Comparison of ENCODE assay signal across 15 cellular contexts in the genomic region with DNA sequence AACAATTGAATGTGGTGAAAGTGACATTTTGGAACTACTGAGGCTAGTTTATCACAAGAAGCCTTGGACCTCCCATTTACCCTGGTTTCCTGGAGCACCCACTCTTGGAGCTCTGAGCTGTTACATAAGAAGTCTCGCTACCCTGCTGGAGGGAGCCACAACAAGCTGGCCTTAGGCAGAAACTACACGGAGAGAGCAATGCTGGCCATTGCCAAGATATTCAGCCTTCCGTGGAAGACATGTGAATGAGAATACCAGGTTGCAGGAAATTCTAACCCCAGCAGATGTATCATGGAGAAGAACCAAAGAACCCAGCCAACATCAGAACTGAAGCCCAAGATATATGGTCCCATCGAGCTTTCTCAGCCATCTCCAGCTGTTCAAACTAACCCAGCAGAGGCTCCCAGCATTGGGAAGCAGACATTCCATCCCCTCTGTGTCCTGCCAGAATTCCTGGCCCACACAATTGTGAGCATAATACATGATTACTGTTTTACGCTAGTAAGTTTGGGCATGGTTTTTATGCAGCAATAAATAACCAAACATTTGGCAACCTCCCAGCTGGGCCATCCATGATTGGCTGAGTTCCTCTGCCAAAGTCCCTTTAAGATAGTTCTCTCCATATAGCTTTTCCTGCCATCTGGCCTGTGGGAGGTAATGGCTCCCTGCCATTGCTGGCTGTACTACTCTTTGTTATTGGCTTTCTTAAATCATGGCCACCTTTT.
DNase-seq lines count a peak whose midpoint lies in the region; ATAC-seq and TF ChIP-seq lines count a peak whose summit lies in the region.
"Had no signal": no experiment of that assay in that cellular context is flagged by ENCODE, and none has a peak within 500 bp of the region (broad histone marks: within the 10 kb centered on the region; RNA-seq: fewer than 3 reads in every experiment).

No MANE protein-coding gene starts in this region.

- TF ChIP-seq CTCF in foreskin fibroblast (IDR thresholded peaks at IDR 0.05; ENCODE audit: low read depth, low read length) = no peak

- DNase-seq in DMS 273 (lab: John Stamatoyannopoulos, UW; ENCODE audit: unreplicated experiment) (peak; percentile 92), NCI-H2171 treated with DMSO at 0.1 percent for 48 hours (lab: John Stamatoyannopoulos, UW) (peak; percentile 62), foreskin fibroblast (peak; percentile 23 to 44), posterior cingulate gyrus (peak; percentile 20 to 92 (median 54))
- DNase-seq: activated B cell treated with CpG ODN at 0.5 μM for 24 hours; HFFc6; KG1; NCI-H2029; stimulated activated CD4-positive, alpha-beta T cell treated with anti-CD3 and anti-CD28 coated beads, Interleukin-2, amount 100 ng/mL, for 48 hours; stimulated activated naive B cell treated with anti-CD40 and anti-IgM and Interleukin-4, amounts not matched to agents 10 μg/mL and 1 μg/mL and 100 μg/mL, for 72 hours had no signal

- no peak for ATAC-seq in HG02938 (IDR thresholded peaks at IDR 0.05; ENCODE audit: unreplicated experiment)
- no peak for ATAC-seq in GM21528 (IDR thresholded peaks at IDR 0.05; ENCODE audit: low FRiP score, unreplicated experiment)
- ATAC-seq in HG02884 (IDR thresholded peaks at IDR 0.05; ENCODE audit: unreplicated experiment) = no peak
- ATAC-seq in HG02763 (IDR thresholded peaks at IDR 0.05; ENCODE audit: unreplicated experiment) = no peak
- ATAC-seq: stimulated activated naive B cell treated with anti-CD40 and anti-IgM and Interleukin-4, amounts not matched to agents 10 μg/mL and 1 μg/mL and 100 μg/mL, for 72 hours had no signal

- intact Hi-C loops in posterior cingulate gyrus (cut with DNase I) = no loop called here

- no peak overlapping the region for H3K4me3 ChIP-seq in foreskin fibroblast (ENCODE audit: low read depth in 1 of 2, low read length in 2 of 2)
- H3K4me3 ChIP-seq: BLaER1 had no signal

Comparison
In these comparisons a context has a peak if more than half of its experiments do, and no peak if none do; other contexts are left out.
1. DNase-seq: peak in every context shown above with its lines; median percentile 92 in DMS 273; 62 in NCI-H2171 treated with DMSO at 0.1 percent for 48 hours; 54 in posterior cingulate gyrus; 34 in foreskin fibroblast.